Comparison of ENCODE assay signal across 12 cellular contexts in genomic region chr15:69725210-69725609, GRCh38.
"Had no signal": no experiment of that assay in that cellular context is flagged by ENCODE, and none has a peak within 500 bp of the region (broad histone marks: within the 10 kb centered on the region; RNA-seq: fewer than 3 reads in every experiment).

No MANE protein-coding gene starts in this region.

- H3K9me3 ChIP-seq: gastroesophageal sphincter had no signal

- H3K4me1 ChIP-seq: gastroesophageal sphincter had no signal

- H3K36me3 Mint-ChIP-seq: activated naive CD4-positive, alpha-beta T cell treated with anti-CD3 and anti-CD28 coated beads, Interleukin-2, amount 10 ng/mL, durations not matched to agents 7 days and 5 days; naive B cell; type B pancreatic cell had no signal

- H3K9me3 Mint-ChIP-seq: activated B cell treated with CpG ODN at 0.5 μM for 24 hours; activated CD8-positive, alpha-beta T cell treated with anti-CD3 and anti-CD28 coated beads for 36 hours; naive B cell; type B pancreatic cell had no signal

- H3K4me3 Mint-ChIP-seq: activated B cell treated with CpG ODN at 0.5 μM for 24 hours; activated CD8-positive, alpha-beta T cell treated with anti-CD3 and anti-CD28 coated beads for 36 hours; activated naive CD4-positive, alpha-beta T cell treated with anti-CD3 and anti-CD28 coated beads, Interleukin-2, amount 10 ng/mL, durations not matched to agents 7 days and 5 days; naive B cell; type B pancreatic cell had no signal

- DNase-seq: activated B cell treated with CpG ODN at 0.5 μM for 24 hours; activated CD8-positive, alpha-beta T cell treated with anti-CD3 and anti-CD28 coated beads for 36 hours; activated naive CD4-positive, alpha-beta T cell treated with anti-CD3 and anti-CD28 coated beads, Interleukin-2, amount 10 ng/mL, durations not matched to agents 7 days and 5 days; amniotic stem cell; left colon; naive B cell; stimulated activated CD4-positive, alpha-beta T cell treated with anti-CD3 and anti-CD28 coated beads, Interleukin-4, amount 100 ng/mL, for 24 hours; stimulated activated CD8-positive, alpha-beta memory T cell treated with anti-CD3 and anti-CD28 coated beads, Interleukin-4, amount 100 ng/mL, for 48 hours; stimulated activated naive CD4-positive, alpha-beta T cell treated with Interleukin-2 at 50 U/mL for 16 hours; T-helper 2 cell had no signal

- H3K27ac ChIP-seq: gastroesophageal sphincter had no signal

- H3K27me3 ChIP-seq: gastroesophageal sphincter had no signal

- ATAC-seq: activated CD8-positive, alpha-beta T cell treated with anti-CD3 and anti-CD28 coated beads for 36 hours; left colon had no signal

- H3K36me3 ChIP-seq: gastroesophageal sphincter had no signal

- H3K27ac Mint-ChIP-seq: activated B cell treated with CpG ODN at 0.5 μM for 24 hours; activated CD8-positive, alpha-beta T cell treated with anti-CD3 and anti-CD28 coated beads for 36 hours; activated naive CD4-positive, alpha-beta T cell treated with anti-CD3 and anti-CD28 coated beads, Interleukin-2, amount 10 ng/mL, durations not matched to agents 7 days and 5 days; type B pancreatic cell had no signal

- H3K4me3 ChIP-seq: gastroesophageal sphincter had no signal
